ENCODE assay signal across 25 cellular contexts in genomic region chr7:107666804-107667203, GRCh38. TPM values are rescaled to one million over a fixed set of nuclear protein-coding genes. Genes with fewer than 3 reads are reported as not detected.
"Had no signal": no experiment of that assay in that cellular context is flagged by ENCODE, and none has a peak within 500 bp of the region (broad histone marks: within the 10 kb centered on the region; RNA-seq: fewer than 3 reads in every experiment).

No MANE protein-coding gene starts in this region.

- ATAC-seq: effector memory CD8-positive, alpha-beta T cell; gastrocnemius medialis; heart right ventricle; left lung; lower lobe of right lung; pancreas; right lobe of liver; stimulated activated effector memory CD8-positive, alpha-beta T cell treated with anti-CD3 and anti-CD28 coated beads, Interleukin-12 subunit alpha, Interleukin-12 subunit beta, amount 100 ng/mL, for 72 hours; stimulated activated naive CD8-positive, alpha-beta T cell treated with anti-CD3 and anti-CD28 coated beads, Interleukin-15, Interleukin-2, amounts not matched to agents 100 U/mL and 50 U/mL, for 24 hours; upper lobe of right lung had no signal

- H3K4me3 ChIP-seq: gastrocnemius medialis, heart right ventricle, left lung, lower lobe of right lung, neural progenitor cell, pancreas, prostate gland, right lobe of liver, suprapubic skin, tibial artery, upper lobe of right lung, vagina had no signal

- H3K4me1 ChIP-seq: neural progenitor cell, pancreas, prostate gland had no signal

- H3K9ac ChIP-seq: neural progenitor cell had no signal

- H3K27ac ChIP-seq: gastrocnemius medialis, heart right ventricle, left lung, lower lobe of right lung, neural progenitor cell, pancreas, prostate gland, right lobe of liver, suprapubic skin, tibial artery, upper lobe of right lung, vagina had no signal

- H3K27me3 ChIP-seq: pancreas, right lobe of liver, vagina had no signal

- H3K9me3 ChIP-seq: gastrocnemius medialis, heart right ventricle, left lung, lower lobe of right lung, pancreas, prostate gland, right lobe of liver, suprapubic skin, tibial artery, upper lobe of right lung, vagina had no signal

- H2AFZ ChIP-seq: neural progenitor cell had no signal

- FAIRE-seq: colon, islet of Langerhans, pancreas had no signal

- H3K4me2 ChIP-seq: neural progenitor cell had no signal

- DNase-seq: effector memory CD8-positive, alpha-beta T cell; erythroblast; gastrocnemius medialis; heart right ventricle; hypothalamus; left lung; lower lobe of right lung; mesenchymal stem cell; midbrain; nucleus accumbens; pancreas; retina; right lobe of liver; stimulated activated CD4-positive, alpha-beta T cell treated with anti-CD3 and anti-CD28 coated beads, Interleukin-4, amount 100 ng/mL, for 1 hour; stimulated activated CD8-positive, alpha-beta memory T cell treated with anti-CD3 and anti-CD28 coated beads, Interleukin-4, amount 100 ng/mL, for 48 hours; stimulated activated naive CD8-positive, alpha-beta T cell treated with anti-CD3 and anti-CD28 coated beads, Interleukin-15, Interleukin-2, amounts not matched to agents 100 U/mL and 50 U/mL, for 24 hours; tibial artery; upper lobe of right lung had no signal

- H3K36me3 ChIP-seq: gastrocnemius medialis, heart right ventricle, left lung, lower lobe of right lung, neural progenitor cell, pancreas, prostate gland, right lobe of liver, suprapubic skin, tibial artery, upper lobe of right lung, vagina had no signal

RNA-seq across cellular contexts. Expression of gene SLC26A4, which starts 6.2 kb away (rescaled TPM):
- total RNA-seq: vagina had no signal
